In the genomic region with DNA sequence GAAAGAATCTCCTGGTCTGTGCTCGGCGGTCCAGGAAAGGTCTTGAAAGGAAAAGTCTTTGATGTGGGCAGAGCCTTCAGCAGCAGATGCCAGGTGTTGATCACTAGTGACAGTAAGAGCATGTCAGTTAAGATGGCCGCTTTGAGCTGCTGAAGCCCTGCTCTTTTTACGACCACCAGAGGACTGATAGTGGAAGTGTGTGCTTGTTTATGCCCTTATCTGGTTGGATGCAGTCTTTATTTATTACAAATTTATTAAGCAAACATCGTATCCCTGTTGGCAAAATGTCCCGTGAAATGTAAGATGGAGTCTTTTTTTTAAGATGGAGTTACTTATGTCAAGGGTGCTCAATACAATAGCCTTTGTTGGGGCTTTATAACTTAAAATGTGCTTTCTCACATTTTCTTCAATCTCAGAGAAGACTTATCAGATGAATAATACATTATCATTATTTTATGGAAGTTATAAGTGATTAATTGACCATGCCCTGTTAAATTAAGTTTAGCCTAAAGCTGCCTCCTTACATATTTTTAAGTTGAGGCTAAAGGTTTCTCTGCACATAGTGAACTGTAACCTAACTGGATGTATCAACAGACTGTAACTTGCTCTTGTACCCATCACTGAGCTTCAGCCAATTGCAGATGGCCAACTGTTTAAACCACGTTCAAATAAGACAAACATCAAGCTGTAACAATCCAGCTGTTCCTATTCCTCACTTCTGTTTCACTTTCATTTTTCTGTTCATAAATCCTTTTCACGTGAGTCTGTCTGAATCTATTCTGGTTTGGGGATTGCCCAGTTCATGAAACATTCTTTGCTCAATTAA, we compare ENCODE assay signal across 1 cellular context.
TF ChIP-seq lines count a peak whose summit lies in the region.

No MANE protein-coding gene starts in this region.

TF ChIP-seq in K562, 482 proteins besides CTCF, POLR2A, EP300 and RAD21 (continued from another document and continues in another):
- TF ChIP-seq ZBTB11 (CRISPR knock-in tag; IDR thresholded peaks at IDR 0.05) (peak in 1 of 3 experiments; percentile 77; a peak in 2 of 6 replicates), HDAC1 (IDR thresholded peaks at IDR 0.05) (no peak), ZNF239 (CRISPR knock-in tag; IDR thresholded peaks at IDR 0.05) (peak; percentile 89), NR4A1 (CRISPR knock-in tag; IDR thresholded peaks at IDR 0.05) (0 out of 2 replicates have a peak, but pooled peaks have one; percentile 38), NR4A1 (tag; IDR thresholded peaks at IDR 0.05) (peak; percentile 99), RHOXF2B (CRISPR knock-in tag; conservative IDR thresholded peaks at IDR 0.05) (0 out of 2 replicates have a peak, but pooled peaks have one; percentile 38), POU5F1 (IDR thresholded peaks at IDR 0.05; ENCODE audit: borderline replicate concordance, low read depth, low read length, partially characterized antibody) (no peak), ZNF197 (CRISPR knock-in tag; IDR thresholded peaks at IDR 0.05; ENCODE audit: low read depth) (peak; percentile 97), KDM2B (CRISPR knock-in tag; IDR thresholded peaks at IDR 0.05) (peak; percentile 57; the same call in 1 of the 2 replicates), ZNF41 (CRISPR knock-in tag; conservative IDR thresholded peaks at IDR 0.05) (peak; percentile 94), RFX5 (IDR thresholded peaks at IDR 0.05; ENCODE audit: low read depth, low read length) (no peak), DNMT1 (IDR thresholded peaks at IDR 0.05) (no peak), ZNF77 (CRISPR knock-in tag; IDR thresholded peaks at IDR 0.05) (no peak), PML (IDR thresholded peaks at IDR 0.05; ENCODE audit: low read length) (no peak), ZNF318 (IDR thresholded peaks at IDR 0.05; ENCODE audit: borderline replicate concordance in 1 of 2, low read depth in 1 of 2) (peak in 1 of 2 experiments; percentile 89; a peak in 2 of 4 replicates), GABPB1 (CRISPR knock-in tag; IDR thresholded peaks at IDR 0.05) (no peak), ZNF707 (CRISPR knock-in tag; conservative IDR thresholded peaks at IDR 0.05) (peak; percentile 82), ELK3 (CRISPR knock-in tag; IDR thresholded peaks at IDR 0.05) (no peak), RAD51 (IDR thresholded peaks at IDR 0.05; ENCODE audit: borderline replicate concordance, low read depth) (no peak), DDX20 (tag; IDR thresholded peaks at IDR 0.05; ENCODE audit: low read depth) (peak; percentile 99), PYGO2 (tag; IDR thresholded peaks at IDR 0.05) (peak; percentile 97), BCL6 (CRISPR knock-in tag; IDR thresholded peaks at IDR 0.05) (peak; percentile 86), MYC (IDR thresholded peaks at IDR 0.05; ENCODE audit: low read depth, low read length) (0 out of 2 replicates have a peak, but pooled peaks have one; percentile 7), MYC (CRISPR knock-in tag; IDR thresholded peaks at IDR 0.05; ENCODE audit: borderline replicate concordance, low read depth) (peak; percentile 94), CHD4 (IDR thresholded peaks at IDR 0.05; ENCODE audit: insufficient read depth, insufficient replicate concordance, low read depth, low read length, poor library complexity, severe bottlenecking) (no peak), CBFA2T2 (conservative IDR thresholded peaks at IDR 0.05) (no peak), SRF (CRISPR knock-in tag; IDR thresholded peaks at IDR 0.05) (peak in 1 of 2 experiments; percentile 83; a peak in 1 of 4 replicates), ZBTB9 (CRISPR knock-in tag; IDR thresholded peaks at IDR 0.05) (peak; percentile 92), CTBP1 (IDR thresholded peaks at IDR 0.05; ENCODE audit: borderline replicate concordance) (no peak), CXXC5 (CRISPR knock-in tag; IDR thresholded peaks at IDR 0.05) (peak; percentile 93), MEF2D (tag; conservative IDR thresholded peaks at IDR 0.05; ENCODE audit: low read depth) (peak; percentile 97)
- TF ChIP-seq, protein P1, sequence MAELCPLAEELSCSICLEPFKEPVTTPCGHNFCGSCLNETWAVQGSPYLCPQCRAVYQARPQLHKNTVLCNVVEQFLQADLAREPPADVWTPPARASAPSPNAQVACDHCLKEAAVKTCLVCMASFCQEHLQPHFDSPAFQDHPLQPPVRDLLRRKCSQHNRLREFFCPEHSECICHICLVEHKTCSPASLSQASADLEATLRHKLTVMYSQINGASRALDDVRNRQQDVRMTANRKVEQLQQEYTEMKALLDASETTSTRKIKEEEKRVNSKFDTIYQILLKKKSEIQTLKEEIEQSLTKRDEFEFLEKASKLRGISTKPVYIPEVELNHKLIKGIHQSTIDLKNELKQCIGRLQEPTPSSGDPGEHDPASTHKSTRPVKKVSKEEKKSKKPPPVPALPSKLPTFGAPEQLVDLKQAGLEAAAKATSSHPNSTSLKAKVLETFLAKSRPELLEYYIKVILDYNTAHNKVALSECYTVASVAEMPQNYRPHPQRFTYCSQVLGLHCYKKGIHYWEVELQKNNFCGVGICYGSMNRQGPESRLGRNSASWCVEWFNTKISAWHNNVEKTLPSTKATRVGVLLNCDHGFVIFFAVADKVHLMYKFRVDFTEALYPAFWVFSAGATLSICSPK (IDR thresholded peaks at IDR 0.05; ENCODE audit: borderline replicate concordance): no peak
- TF ChIP-seq, protein P2, sequence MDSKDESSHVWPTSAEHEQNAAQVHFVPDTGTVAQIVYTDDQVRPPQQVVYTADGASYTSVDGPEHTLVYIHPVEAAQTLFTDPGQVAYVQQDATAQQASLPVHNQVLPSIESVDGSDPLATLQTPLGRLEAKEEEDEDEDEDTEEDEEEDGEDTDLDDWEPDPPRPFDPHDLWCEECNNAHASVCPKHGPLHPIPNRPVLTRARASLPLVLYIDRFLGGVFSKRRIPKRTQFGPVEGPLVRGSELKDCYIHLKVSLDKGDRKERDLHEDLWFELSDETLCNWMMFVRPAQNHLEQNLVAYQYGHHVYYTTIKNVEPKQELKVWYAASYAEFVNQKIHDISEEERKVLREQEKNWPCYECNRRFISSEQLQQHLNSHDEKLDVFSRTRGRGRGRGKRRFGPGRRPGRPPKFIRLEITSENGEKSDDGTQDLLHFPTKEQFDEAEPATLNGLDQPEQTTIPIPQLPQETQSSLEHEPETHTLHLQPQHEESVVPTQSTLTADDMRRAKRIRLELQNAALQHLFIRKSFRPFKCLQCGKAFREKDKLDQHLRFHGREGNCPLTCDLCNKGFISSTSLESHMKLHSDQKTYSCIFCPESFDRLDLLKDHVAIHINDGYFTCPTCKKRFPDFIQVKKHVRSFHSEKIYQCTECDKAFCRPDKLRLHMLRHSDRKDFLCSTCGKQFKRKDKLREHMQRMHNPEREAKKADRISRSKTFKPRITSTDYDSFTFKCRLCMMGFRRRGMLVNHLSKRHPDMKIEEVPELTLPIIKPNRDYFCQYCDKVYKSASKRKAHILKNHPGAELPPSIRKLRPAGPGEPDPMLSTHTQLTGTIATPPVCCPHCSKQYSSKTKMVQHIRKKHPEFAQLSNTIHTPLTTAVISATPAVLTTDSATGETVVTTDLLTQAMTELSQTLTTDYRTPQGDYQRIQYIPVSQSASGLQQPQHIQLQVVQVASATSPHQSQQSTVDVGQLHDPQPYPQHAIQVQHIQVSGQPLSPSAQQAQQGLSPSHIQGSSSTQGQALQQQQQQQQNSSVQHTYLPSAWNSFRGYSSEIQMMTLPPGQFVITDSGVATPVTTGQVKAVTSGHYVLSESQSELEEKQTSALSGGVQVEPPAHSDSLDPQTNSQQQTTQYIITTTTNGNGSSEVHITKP (IDR thresholded peaks at IDR 0.05; ENCODE audit: partially characterized antibody): no peak
- TF ChIP-seq, protein P3, sequence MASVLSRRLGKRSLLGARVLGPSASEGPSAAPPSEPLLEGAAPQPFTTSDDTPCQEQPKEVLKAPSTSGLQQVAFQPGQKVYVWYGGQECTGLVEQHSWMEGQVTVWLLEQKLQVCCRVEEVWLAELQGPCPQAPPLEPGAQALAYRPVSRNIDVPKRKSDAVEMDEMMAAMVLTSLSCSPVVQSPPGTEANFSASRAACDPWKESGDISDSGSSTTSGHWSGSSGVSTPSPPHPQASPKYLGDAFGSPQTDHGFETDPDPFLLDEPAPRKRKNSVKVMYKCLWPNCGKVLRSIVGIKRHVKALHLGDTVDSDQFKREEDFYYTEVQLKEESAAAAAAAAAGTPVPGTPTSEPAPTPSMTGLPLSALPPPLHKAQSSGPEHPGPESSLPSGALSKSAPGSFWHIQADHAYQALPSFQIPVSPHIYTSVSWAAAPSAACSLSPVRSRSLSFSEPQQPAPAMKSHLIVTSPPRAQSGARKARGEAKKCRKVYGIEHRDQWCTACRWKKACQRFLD (CRISPR knock-in tag; IDR thresholded peaks at IDR 0.05): peak; percentile 98
